Comparison of ENCODE assay signal across 18 cellular contexts in the genomic region with DNA sequence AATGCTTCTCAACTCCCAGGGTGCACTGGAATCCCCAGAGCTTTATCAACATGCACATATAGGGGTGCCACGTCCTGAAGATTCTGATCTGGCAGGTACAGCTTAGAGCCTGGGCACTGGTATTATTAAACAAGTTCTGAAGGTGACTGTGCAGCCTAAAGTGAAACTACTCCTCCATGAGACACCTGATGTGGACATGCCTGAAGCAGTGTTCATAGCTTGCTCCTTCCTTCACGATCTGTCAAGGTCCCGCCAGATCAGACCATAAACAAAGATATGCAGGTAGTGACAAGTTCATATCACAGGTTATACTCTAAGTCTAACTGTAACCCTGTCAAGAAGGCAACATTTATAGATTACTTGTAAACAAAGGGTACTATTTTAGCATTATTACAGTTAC.
DNase-seq lines count a peak whose midpoint lies in the region; ATAC-seq and TF ChIP-seq lines count a peak whose summit lies in the region.
"Had no signal": no experiment of that assay in that cellular context is flagged by ENCODE, and none has a peak within 500 bp of the region (broad histone marks: within the 10 kb centered on the region; RNA-seq: fewer than 3 reads in every experiment).

No MANE protein-coding gene starts in this region.

- no peaks in the 10 kb centered on the region for H3K27me3 Mint-ChIP-seq in activated T-cell treated with anti-CD3 and anti-CD28 coated beads, Interleukin-2, amount 50 U/mL, for 72 hours (ENCODE audit: low read depth)
- no peaks in the 10 kb centered on the region for H3K27me3 Mint-ChIP-seq in activated T-cell treated with anti-CD3 and anti-CD28 coated beads, Interleukin-2, amount 50 U/mL, for 4 hours (ENCODE audit: low read depth)
- no peaks in the 10 kb centered on the region for H3K27me3 Mint-ChIP-seq in WTC11 (ENCODE audit: low read depth)

- TF ChIP-seq POLR2A in transverse colon (IDR thresholded peaks at IDR 0.05), result no peak

- no peak for DNase-seq in activated T-cell treated with anti-CD3 and anti-CD28 coated beads, Interleukin-2, amount 50 U/mL, for 72 hours
- no peak for DNase-seq in activated T-cell treated with anti-CD3 and anti-CD28 coated beads, Interleukin-2, amount 50 U/mL, for 4 hours
- DNase-seq in WTC11 (ENCODE audit: low spot score), result no peak
- peak; percentile 63 for DNase-seq in iris pigment epithelial cell (ENCODE audit: low read depth)
- peak; percentile 27 for DNase-seq in renal cortical epithelial cell (ENCODE audit: low read depth)
- no peak for DNase-seq in LoVo (ENCODE audit: low spot score)
- no peak for DNase-seq in transverse colon
- DNase-seq: COR-L47, DMS153, NCI-H1092, NCI-H446, SHP77 had no signal

- peaks cover 29% of the 10 kb centered on the region for H3K4me1 Mint-ChIP-seq in activated T-cell treated with anti-CD3 and anti-CD28 coated beads, Interleukin-2, amount 50 U/mL, for 72 hours (ENCODE audit: low read depth)
- H3K4me1 Mint-ChIP-seq in activated T-cell treated with anti-CD3 and anti-CD28 coated beads, Interleukin-2, amount 50 U/mL, for 4 hours (ENCODE audit: low read depth), result peaks cover 35% of the 10 kb centered on the region
- peaks cover 57% of the 10 kb centered on the region for H3K4me1 Mint-ChIP-seq in WTC11
- H3K4me1 Mint-ChIP-seq: CD14-positive monocyte had no signal

- H3K4me3 ChIP-seq in transverse colon, result no peak overlapping the region
- H3K4me3 ChIP-seq: A549, HAP-1, K562 had no signal

- no peaks in the 10 kb centered on the region for H3K9me3 ChIP-seq in transverse colon
- H3K9me3 ChIP-seq: A549, HAP-1 had no signal

- intact Hi-C loops in transverse colon (cut with DNase I; ENCODE audit: low total_unique reads), result no loop called here

- in situ Hi-C loops in transverse colon (cut with MboI; ENCODE audit: low pct_ligation_motif_present in 1 of 4, low pct_unique_long_range_greater_than_20kb in 1 of 4, low sequenced_read_pairs in 3 of 4), result no loop called here

- no peaks in the 10 kb centered on the region for H3K4me1 ChIP-seq in transverse colon
- H3K4me1 ChIP-seq: A549 had no signal

- no peak for ATAC-seq in activated T-cell treated with anti-CD3 and anti-CD28 coated beads, Interleukin-2, amount 50 U/mL, for 72 hours (replicated peaks in 1 of 2)
- ATAC-seq in activated T-cell treated with anti-CD3 and anti-CD28 coated beads, Interleukin-2, amount 50 U/mL, for 4 hours, result no peak
- ATAC-seq in WTC11 (no peak), GM18502 (IDR thresholded peaks at IDR 0.05; ENCODE audit: poor library complexity, unreplicated experiment) (no peak)
- ATAC-seq: Panc1 had no signal

- peaks cover 0 to 45% (median 20%) of the 10 kb centered on the region in 4 donors for H3K36me3 ChIP-seq in transverse colon

- H3K4me3 Mint-ChIP-seq in activated T-cell treated with anti-CD3 and anti-CD28 coated beads, Interleukin-2, amount 50 U/mL, for 72 hours, result no peak overlapping the region
- H3K4me3 Mint-ChIP-seq in activated T-cell treated with anti-CD3 and anti-CD28 coated beads, Interleukin-2, amount 50 U/mL, for 4 hours, result no peak overlapping the region
- H3K4me3 Mint-ChIP-seq in WTC11, result no peak overlapping the region
- H3K4me3 Mint-ChIP-seq: CD14-positive monocyte had no signal

- POLR2A ChIA-PET in WTC11 (lab: Charles Lee), result no interaction called here

- peaks cover 2 to 25% of the 10 kb centered on the region in 2 donors for H3K36me3 Mint-ChIP-seq in activated T-cell treated with anti-CD3 and anti-CD28 coated beads, Interleukin-2, amount 50 U/mL, for 72 hours (ENCODE audit: insufficient read depth in 2 of 2)
- H3K36me3 Mint-ChIP-seq in activated T-cell treated with anti-CD3 and anti-CD28 coated beads, Interleukin-2, amount 50 U/mL, for 4 hours (ENCODE audit: insufficient read depth), result peaks cover 45% of the 10 kb centered on the region
- peaks cover 31% of the 10 kb centered on the region for H3K36me3 Mint-ChIP-seq in WTC11

- TF ChIP-seq CTCF in WTC11 (IDR thresholded peaks at IDR 0.05) (no peak), transverse colon (IDR thresholded peaks at IDR 0.05) (no peak)

- CTCF ChIA-PET in WTC11 (lab: Charles Lee), result interaction anchor here (2.4 kb wide), 1 partner anchor 17 kb away, joined by 7 read pairs; no protein-coding TSS in a partner anchor

- 72 to 93% methylated on average over 2 to 3 of the region's 3 CpGs for WGBS in transverse colon (ENCODE audit: low coverage in 1 of 2), 2 donors

- H3K27ac ChIP-seq in transverse colon, result no peak overlapping the region
- H3K27ac ChIP-seq: A549 had no signal

- TF ChIP-seq EP300 in transverse colon (IDR thresholded peaks at IDR 0.05; ENCODE audit: low read depth), result no peak

- no peaks in the 10 kb centered on the region for H3K27me3 ChIP-seq in transverse colon

- H3K9me3 Mint-ChIP-seq in activated T-cell treated with anti-CD3 and anti-CD28 coated beads, Interleukin-2, amount 50 U/mL, for 72 hours, result no peaks in the 10 kb centered on the region
- no peaks in the 10 kb centered on the region for H3K9me3 Mint-ChIP-seq in activated T-cell treated with anti-CD3 and anti-CD28 coated beads, Interleukin-2, amount 50 U/mL, for 4 hours
- no peaks in the 10 kb centered on the region for H3K9me3 Mint-ChIP-seq in WTC11
- H3K9me3 Mint-ChIP-seq: CD14-positive monocyte had no signal

- peak overlapping the region; percentile 78 for H3K27ac Mint-ChIP-seq in activated T-cell treated with anti-CD3 and anti-CD28 coated beads, Interleukin-2, amount 50 U/mL, for 72 hours
- H3K27ac Mint-ChIP-seq in WTC11, result peak overlapping the region; percentile 55; the same call in 1 of the 2 replicates

TF ChIP-seq in WTC11, 78 proteins besides CTCF, POLR2A, EP300 and RAD21:
- TF ChIP-seq TEAD1 (CRISPR knock-in tag; IDR thresholded peaks at IDR 0.05) (no peak), NR1H2 (CRISPR knock-in tag; IDR thresholded peaks at IDR 0.05) (no peak), ZMAT4 (CRISPR knock-in tag; IDR thresholded peaks at IDR 0.05) (no peak), JUN (CRISPR knock-in tag; IDR thresholded peaks at IDR 0.05) (no peak)
- TF ChIP-seq, protein P1, sequence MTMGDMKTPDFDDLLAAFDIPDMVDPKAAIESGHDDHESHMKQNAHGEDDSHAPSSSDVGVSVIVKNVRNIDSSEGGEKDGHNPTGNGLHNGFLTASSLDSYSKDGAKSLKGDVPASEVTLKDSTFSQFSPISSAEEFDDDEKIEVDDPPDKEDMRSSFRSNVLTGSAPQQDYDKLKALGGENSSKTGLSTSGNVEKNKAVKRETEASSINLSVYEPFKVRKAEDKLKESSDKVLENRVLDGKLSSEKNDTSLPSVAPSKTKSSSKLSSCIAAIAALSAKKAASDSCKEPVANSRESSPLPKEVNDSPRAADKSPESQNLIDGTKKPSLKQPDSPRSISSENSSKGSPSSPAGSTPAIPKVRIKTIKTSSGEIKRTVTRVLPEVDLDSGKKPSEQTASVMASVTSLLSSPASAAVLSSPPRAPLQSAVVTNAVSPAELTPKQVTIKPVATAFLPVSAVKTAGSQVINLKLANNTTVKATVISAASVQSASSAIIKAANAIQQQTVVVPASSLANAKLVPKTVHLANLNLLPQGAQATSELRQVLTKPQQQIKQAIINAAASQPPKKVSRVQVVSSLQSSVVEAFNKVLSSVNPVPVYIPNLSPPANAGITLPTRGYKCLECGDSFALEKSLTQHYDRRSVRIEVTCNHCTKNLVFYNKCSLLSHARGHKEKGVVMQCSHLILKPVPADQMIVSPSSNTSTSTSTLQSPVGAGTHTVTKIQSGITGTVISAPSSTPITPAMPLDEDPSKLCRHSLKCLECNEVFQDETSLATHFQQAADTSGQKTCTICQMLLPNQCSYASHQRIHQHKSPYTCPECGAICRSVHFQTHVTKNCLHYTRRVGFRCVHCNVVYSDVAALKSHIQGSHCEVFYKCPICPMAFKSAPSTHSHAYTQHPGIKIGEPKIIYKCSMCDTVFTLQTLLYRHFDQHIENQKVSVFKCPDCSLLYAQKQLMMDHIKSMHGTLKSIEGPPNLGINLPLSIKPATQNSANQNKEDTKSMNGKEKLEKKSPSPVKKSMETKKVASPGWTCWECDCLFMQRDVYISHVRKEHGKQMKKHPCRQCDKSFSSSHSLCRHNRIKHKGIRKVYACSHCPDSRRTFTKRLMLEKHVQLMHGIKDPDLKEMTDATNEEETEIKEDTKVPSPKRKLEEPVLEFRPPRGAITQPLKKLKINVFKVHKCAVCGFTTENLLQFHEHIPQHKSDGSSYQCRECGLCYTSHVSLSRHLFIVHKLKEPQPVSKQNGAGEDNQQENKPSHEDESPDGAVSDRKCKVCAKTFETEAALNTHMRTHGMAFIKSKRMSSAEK (CRISPR knock-in tag; IDR thresholded peaks at IDR 0.05; ENCODE audit: borderline replicate concordance), result no peak

Comparison
In these comparisons a context has a peak if more than half of its experiments do, and no peak if none do; other contexts are left out.
1. DNase-seq: peak in iris pigment epithelial cell (single experiment) and renal cortical epithelial cell (single experiment); none in activated T-cell treated with anti-CD3 and anti-CD28 coated beads, Interleukin-2, amount 50 U/mL, for 72 hours (0 of 2), activated T-cell treated with anti-CD3 and anti-CD28 coated beads, Interleukin-2, amount 50 U/mL, for 4 hours (single experiment), WTC11 (single experiment), LoVo (single experiment) and transverse colon (single experiment).